ENCODE assay signal across 1 cellular context in genomic region chr2:97713296-97714083, GRCh38.
TF ChIP-seq lines count a peak whose summit lies in the region.

Gene ZAP70, plus strand, starts transcription at chr2:97713576. Its CDS starts 10,461 bp downstream, at chr2:97724037.

TF ChIP-seq in H1, 55 proteins besides CTCF, POLR2A, EP300 and RAD21:
- TF ChIP-seq JUN (IDR thresholded peaks at IDR 0.05; ENCODE audit: low read depth, low read length) (no peak), PHF8 (conservative IDR thresholded peaks at IDR 0.05; ENCODE audit: low read depth, low read length) (no peak), SIRT6 (IDR thresholded peaks at IDR 0.05; ENCODE audit: low read length) (no peak), RBBP5 (IDR thresholded peaks at IDR 0.05; ENCODE audit: borderline replicate concordance, low read depth, low read length) (no peak), E2F6 (IDR thresholded peaks at IDR 0.05) (no peak), BRCA1 (IDR thresholded peaks at IDR 0.05; ENCODE audit: low read depth, low read length) (no peak), YY1 (IDR thresholded peaks at IDR 0.05; ENCODE audit: low read depth, low read length) (no peak), ASH2L (IDR thresholded peaks at IDR 0.05; ENCODE audit: low read length) (no peak), TAF1 (IDR thresholded peaks at IDR 0.05; ENCODE audit: low read depth, low read length) (no peak), HDAC6 (IDR thresholded peaks at IDR 0.05; ENCODE audit: low read depth, low read length) (no peak), KDM1A (IDR thresholded peaks at IDR 0.05; ENCODE audit: borderline replicate concordance, low read length) (no peak), SP1 (IDR thresholded peaks at IDR 0.05; ENCODE audit: low read depth, low read length) (no peak), KDM5A (IDR thresholded peaks at IDR 0.05; ENCODE audit: low read length) (no peak), HDAC2 (IDR thresholded peaks at IDR 0.05; ENCODE audit: borderline replicate concordance in 1 of 2, low read depth in 2 of 2, low read length in 2 of 2) (no peak), SIN3A (conservative IDR thresholded peaks at IDR 0.05 in 1 of 2, IDR thresholded peaks at IDR 0.05 in 1 of 2; ENCODE audit: low read depth in 1 of 2, low read length in 2 of 2) (no peak), SP2 (IDR thresholded peaks at IDR 0.05; ENCODE audit: low read length) (no peak), CHD1 (IDR thresholded peaks at IDR 0.05; ENCODE audit: low read depth, low read length) (no peak), SUZ12 (IDR thresholded peaks at IDR 0.05; ENCODE audit: low read length) (no peak), GABPA (IDR thresholded peaks at IDR 0.05; ENCODE audit: borderline replicate concordance, insufficient read depth, low read length) (no peak)
